16 cellular contexts compared by ENCODE assay signal in the genomic region with DNA sequence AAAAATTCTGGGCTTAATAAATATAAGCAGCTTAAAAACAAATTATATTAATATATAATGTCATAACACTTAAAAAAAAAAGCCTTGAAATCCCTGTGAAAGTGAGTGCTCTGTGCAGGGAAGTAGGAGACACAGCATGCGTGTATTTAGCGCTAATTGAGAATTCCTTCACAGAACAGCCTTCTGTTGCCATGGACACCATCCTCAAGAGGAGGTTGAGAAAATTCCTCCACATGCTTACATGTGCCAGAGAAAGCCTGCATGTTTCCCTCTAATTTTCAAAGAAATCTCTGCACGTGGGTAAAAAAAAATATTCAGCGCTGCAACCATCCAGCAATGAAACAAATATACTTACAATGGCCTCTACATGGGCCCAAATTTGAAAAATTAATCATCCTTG.
"Had no signal": no experiment of that assay in that cellular context is flagged by ENCODE, and none has a peak within 500 bp of the region (broad histone marks: within the 10 kb centered on the region; RNA-seq: fewer than 3 reads in every experiment).

No MANE protein-coding gene starts in this region.

- H3K4me3 ChIP-seq: gastrocnemius medialis, lower lobe of right lung, mucosa of descending colon, ovary, right lobe of liver, suprapubic skin had no signal

- H3K36me3 ChIP-seq: gastrocnemius medialis, lower lobe of right lung, ovary, right lobe of liver, suprapubic skin had no signal

- H3K9me3 ChIP-seq: gastrocnemius medialis, lower lobe of right lung, mucosa of descending colon, ovary, right lobe of liver, suprapubic skin had no signal

- H3K27me3 ChIP-seq: gastrocnemius medialis, ovary, right lobe of liver had no signal

- H3K27ac ChIP-seq: gastrocnemius medialis, lower lobe of right lung, ovary, right lobe of liver, suprapubic skin had no signal

- DNase-seq: cortex of kidney; effector CD4-positive, alpha-beta T cell; gastrocnemius medialis; left ventricle myocardium superior; lower lobe of right lung; mucosa of descending colon; naive B cell; occipital lobe; ovary; right lobe of liver; small intestine; stimulated activated CD4-positive, alpha-beta T cell treated with anti-CD3 and anti-CD28 coated beads, Interleukin-15, amount 100 ng/mL, for 24 hours; stimulated activated CD4-positive, alpha-beta T cell treated with anti-CD3 and anti-CD28 coated beads, Interleukin-2, amount 100 ng/mL, for 48 hours; stimulated activated naive B cell treated with anti-CD40 and anti-IgM and Interleukin-4, amounts not matched to agents 10 μg/mL and 1 μg/mL and 100 μg/mL, for 72 hours; trophoblast cell had no signal

- H3K4me1 ChIP-seq: gastrocnemius medialis, lower lobe of right lung, suprapubic skin had no signal
